ENCODE assay signal across 2 cellular contexts in genomic region chr10:3042589-3042988, GRCh38.
TF ChIP-seq lines count a peak whose summit lies in the region.

No MANE protein-coding gene starts in this region.

TF ChIP-seq in IMR-90, 13 proteins besides CTCF, POLR2A, EP300 and RAD21:
- TF ChIP-seq RCOR1 (IDR thresholded peaks at IDR 0.05; ENCODE audit: insufficient replicate concordance, low read length), result no peak
TF ChIP-seq in IMR-90: peak in this region for 0.

TF ChIP-seq in H1, 55 proteins besides CTCF, POLR2A, EP300 and RAD21:
- TF ChIP-seq EGR1 (IDR thresholded peaks at IDR 0.05; ENCODE audit: borderline replicate concordance, low read depth, low read length) (no peak), TEAD4 (IDR thresholded peaks at IDR 0.05; ENCODE audit: low read depth, low read length) (no peak), SIX5 (IDR thresholded peaks at IDR 0.05; ENCODE audit: low read depth, low read length) (no peak), SIN3A (conservative IDR thresholded peaks at IDR 0.05 in 1 of 2, IDR thresholded peaks at IDR 0.05 in 1 of 2; ENCODE audit: low read depth in 1 of 2, low read length in 2 of 2) (no peak), ATF3 (IDR thresholded peaks at IDR 0.05; ENCODE audit: insufficient read depth, low read depth, low read length) (no peak), ASH2L (IDR thresholded peaks at IDR 0.05; ENCODE audit: low read length) (no peak), CTBP2 (IDR thresholded peaks at IDR 0.05; ENCODE audit: borderline replicate concordance, insufficient read depth, insufficient read length, low read length) (no peak), EZH2 (IDR thresholded peaks at IDR 0.05; ENCODE audit: low read depth, low read length, severe bottlenecking) (no peak)
TF ChIP-seq in H1: peak in this region for 0.
